ENCODE assay signal across 1 cellular context in genomic region chr17:8154608-8155152, GRCh38.
TF ChIP-seq lines count a peak whose summit lies in the region.

No MANE protein-coding gene starts in this region.

TF ChIP-seq in GM23338, 12 proteins besides CTCF, POLR2A, EP300 and RAD21 (continued from another document):
- TF ChIP-seq REST (IDR thresholded peaks at IDR 0.05; ENCODE audit: unreplicated experiment), result no peak
- no peak for TF ChIP-seq CREB1 (CRISPR knock-in tag; IDR thresholded peaks at IDR 0.05; ENCODE audit: low read depth)
- no peak for TF ChIP-seq ZNF462 (CRISPR knock-in tag; IDR thresholded peaks at IDR 0.05)
- no peak for TF ChIP-seq STAT1 (IDR thresholded peaks at IDR 0.05; ENCODE audit: unreplicated experiment)
- TF ChIP-seq, protein P1, sequence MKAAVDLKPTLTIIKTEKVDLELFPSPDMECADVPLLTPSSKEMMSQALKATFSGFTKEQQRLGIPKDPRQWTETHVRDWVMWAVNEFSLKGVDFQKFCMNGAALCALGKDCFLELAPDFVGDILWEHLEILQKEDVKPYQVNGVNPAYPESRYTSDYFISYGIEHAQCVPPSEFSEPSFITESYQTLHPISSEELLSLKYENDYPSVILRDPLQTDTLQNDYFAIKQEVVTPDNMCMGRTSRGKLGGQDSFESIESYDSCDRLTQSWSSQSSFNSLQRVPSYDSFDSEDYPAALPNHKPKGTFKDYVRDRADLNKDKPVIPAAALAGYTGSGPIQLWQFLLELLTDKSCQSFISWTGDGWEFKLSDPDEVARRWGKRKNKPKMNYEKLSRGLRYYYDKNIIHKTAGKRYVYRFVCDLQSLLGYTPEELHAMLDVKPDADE (IDR thresholded peaks at IDR 0.05), result no peak
- TF ChIP-seq ZNF114 (CRISPR knock-in tag; IDR thresholded peaks at IDR 0.05), result no peak
- no peak for TF ChIP-seq ZNF331 (CRISPR knock-in tag; IDR thresholded peaks at IDR 0.05; ENCODE audit: low read depth)
- TF ChIP-seq EZH2phosphoT487 (IDR thresholded peaks at IDR 0.05; ENCODE audit: unreplicated experiment), result no peak
